34 cellular contexts compared by ENCODE assay signal in genomic region chr11:57054782-57055181, GRCh38.
"Had no signal": no experiment of that assay in that cellular context is flagged by ENCODE, and none has a peak within 500 bp of the region (broad histone marks: within the 10 kb centered on the region; RNA-seq: fewer than 3 reads in every experiment).

No MANE protein-coding gene starts in this region.

- H3K9me3 ChIP-seq: ascending aorta had no signal

- H3K27me3 ChIP-seq: ascending aorta, cardiac muscle cell had no signal

- H3K4me1 Mint-ChIP-seq: activated B cell treated with CpG ODN at 0.5 μM for 24 hours; activated CD4-positive, alpha-beta T cell treated with anti-CD3 and anti-CD28 coated beads, Interleukin-2, amount 10 ng/mL, durations not matched to agents 24 days and 14 days; activated naive CD4-positive, alpha-beta T cell treated with anti-CD3 and anti-CD28 coated beads, Interleukin-2, amount 10 ng/mL, durations not matched to agents 7 days and 5 days; activated naive CD4-positive, alpha-beta T cell treated with anti-CD3 and anti-CD28 coated beads, Interleukin-2, amount 50 U/mL, for 24 hours; activated naive CD8-positive, alpha-beta T cell treated with anti-CD3 and anti-CD28 coated beads, Interleukin-2, amount 10 ng/mL, durations not matched to agents 7 days and 5 days; activated naive CD8-positive, alpha-beta T cell treated with anti-CD3 and anti-CD28 coated beads, Interleukin-2, amount 50 U/mL, for 24 hours; activated T-helper 17 cell treated with anti-CD3 and anti-CD28 coated beads, Interleukin-2, amount 50 U/mL, for 72 hours; brain; central memory CD8-positive, alpha-beta T cell had no signal

- H3K36me3 ChIP-seq: ascending aorta, cardiac muscle cell had no signal

- H3K27me3 Mint-ChIP-seq: activated B cell treated with CpG ODN at 0.5 μM for 24 hours; activated CD4-positive, alpha-beta memory T cell treated with anti-CD3 and anti-CD28 coated beads for 36 hours; activated CD4-positive, alpha-beta T cell treated with anti-CD3 and anti-CD28 coated beads, Interleukin-2, amount 10 ng/mL, durations not matched to agents 24 days and 14 days; activated CD8-positive, alpha-beta T cell treated with anti-CD3 and anti-CD28 coated beads for 36 hours; activated naive CD4-positive, alpha-beta T cell treated with anti-CD3 and anti-CD28 coated beads, Interleukin-2, amount 10 ng/mL, durations not matched to agents 7 days and 5 days; activated naive CD8-positive, alpha-beta T cell; activated naive CD8-positive, alpha-beta T cell treated with anti-CD3 and anti-CD28 coated beads, Interleukin-2, amount 10 ng/mL, durations not matched to agents 7 days and 5 days; activated naive CD8-positive, alpha-beta T cell treated with anti-CD3 and anti-CD28 coated beads, Interleukin-2, amount 50 U/mL, for 24 hours; activated T-helper 17 cell treated with anti-CD3 and anti-CD28 coated beads, Interleukin-2, amount 50 U/mL, for 72 hours; central memory CD8-positive, alpha-beta T cell had no signal

- DNase-seq: activated B cell treated with CpG ODN at 0.5 μM for 24 hours; activated CD4-positive, alpha-beta memory T cell treated with anti-CD3 and anti-CD28 coated beads for 36 hours; activated CD4-positive, alpha-beta T cell treated with anti-CD3 and anti-CD28 coated beads for 4 hours; activated CD4-positive, alpha-beta T cell treated with anti-CD3 and anti-CD28 coated beads, Interleukin-2, amount 10 ng/mL, durations not matched to agents 24 days and 14 days; activated CD4-positive, alpha-beta T cell treated with anti-CD3 and anti-CD28 coated beads, Interleukin-2, amount 50 U/mL, for 1 hour; activated CD4-positive, alpha-beta T cell treated with anti-CD3 and anti-CD28 coated beads, Interleukin-2, amount 50 U/mL, for 4 hours; activated CD4-positive, CD25-positive, alpha-beta regulatory T cell treated with anti-CD3 and anti-CD28 coated beads, Interleukin-2, amount 50 U/mL, for 72 hours; activated CD8-positive, alpha-beta memory T cell treated with anti-CD3 and anti-CD28 coated beads, Interleukin-2, amount 50 U/mL, for 4 hours; activated CD8-positive, alpha-beta T cell treated with anti-CD3 and anti-CD28 coated beads for 36 hours; activated effector memory CD4-positive, alpha-beta T cell treated with anti-CD3 and anti-CD28 coated beads, Interleukin-2, amount 50 U/mL, for 16 hours; activated naive CD4-positive, alpha-beta T cell treated with anti-CD3 and anti-CD28 coated beads, Interleukin-2, amount 10 ng/mL, durations not matched to agents 7 days and 5 days; activated naive CD4-positive, alpha-beta T cell treated with Interleukin-2 at 50 U/mL for 16 hours; activated naive CD8-positive, alpha-beta T cell treated with anti-CD3 and anti-CD28 coated beads, Interleukin-2, amount 10 ng/mL, durations not matched to agents 7 days and 5 days; activated naive CD8-positive, alpha-beta T cell treated with anti-CD3 and anti-CD28 coated beads, Interleukin-2, amount 50 U/mL, for 24 hours; activated T-cell treated with anti-CD3 and anti-CD28 coated beads for 4 hours; activated T-cell treated with anti-CD3 and anti-CD28 coated beads, Interleukin-2, amount 50 U/mL, for 1 hour; activated T-cell treated with anti-CD3 and anti-CD28 coated beads, Interleukin-2, amount 50 U/mL, for 4 hours; activated T-cell treated with anti-CD3 and anti-CD28 coated beads, Interleukin-2, amount 50 U/mL, for 72 hours; amygdala; anterior cingulate cortex; caudate nucleus; cerebellar nuclear complex; T-helper 2 cell; T-helper 9 cell had no signal

- ATAC-seq: activated CD8-positive, alpha-beta T cell treated with anti-CD3 and anti-CD28 coated beads for 36 hours; activated naive CD8-positive, alpha-beta T cell treated with anti-CD3 and anti-CD28 coated beads, Interleukin-2, amount 50 U/mL, for 24 hours; activated T-cell treated with anti-CD3 and anti-CD28 coated beads, Interleukin-2, amount 50 U/mL, for 4 hours; activated T-cell treated with anti-CD3 and anti-CD28 coated beads, Interleukin-2, amount 50 U/mL, for 72 hours; activated T-helper 17 cell treated with anti-CD3 and anti-CD28 coated beads, Interleukin-2, amount 50 U/mL, for 72 hours had no signal

- H3K27ac ChIP-seq: ascending aorta, cardiac muscle cell, VCaP had no signal

- H3K4me3 ChIP-seq: ascending aorta, cardiac muscle cell had no signal

- H3K27ac Mint-ChIP-seq: activated B cell treated with CpG ODN at 0.5 μM for 24 hours; activated CD4-positive, alpha-beta memory T cell treated with anti-CD3 and anti-CD28 coated beads for 36 hours; activated CD4-positive, alpha-beta T cell treated with anti-CD3 and anti-CD28 coated beads, Interleukin-2, amount 10 ng/mL, durations not matched to agents 24 days and 14 days; activated CD8-positive, alpha-beta T cell treated with anti-CD3 and anti-CD28 coated beads for 36 hours; activated naive CD4-positive, alpha-beta T cell treated with anti-CD3 and anti-CD28 coated beads, Interleukin-2, amount 10 ng/mL, durations not matched to agents 7 days and 5 days; activated naive CD4-positive, alpha-beta T cell treated with anti-CD3 and anti-CD28 coated beads, Interleukin-2, amount 50 U/mL, for 24 hours; activated naive CD8-positive, alpha-beta T cell; activated naive CD8-positive, alpha-beta T cell treated with anti-CD3 and anti-CD28 coated beads, Interleukin-2, amount 10 ng/mL, durations not matched to agents 7 days and 5 days; activated naive CD8-positive, alpha-beta T cell treated with anti-CD3 and anti-CD28 coated beads, Interleukin-2, amount 50 U/mL, for 24 hours; activated T-cell treated with anti-CD3 and anti-CD28 coated beads, Interleukin-2, amount 50 U/mL, for 72 hours; activated T-helper 1 cell treated with anti-CD3 and anti-CD28 coated beads, Interleukin-12 subunit alpha, Interleukin-12 subunit beta, Interleukin-2, Interleukin-4 antibody, amounts not matched to agents 30 ng/mL and 10 ng/mL and 1 ng/mL, durations not matched to agents 14 hours and 24 hours and 36 hours; activated T-helper 17 cell treated with anti-CD3 and anti-CD28 coated beads, Interleukin-2, amount 50 U/mL, for 72 hours; brain; T-helper 2 cell treated with Interferon-gamma antibody and Interleukin-4, amounts not matched to agents 5 μg/mL and 100 μg/mL, for 36 hours had no signal

- H3K36me3 Mint-ChIP-seq: activated CD4-positive, alpha-beta memory T cell treated with anti-CD3 and anti-CD28 coated beads for 36 hours; activated naive CD4-positive, alpha-beta T cell treated with anti-CD3 and anti-CD28 coated beads, Interleukin-2, amount 10 ng/mL, durations not matched to agents 7 days and 5 days; activated naive CD4-positive, alpha-beta T cell treated with anti-CD3 and anti-CD28 coated beads, Interleukin-2, amount 50 U/mL, for 24 hours; activated naive CD8-positive, alpha-beta T cell; activated naive CD8-positive, alpha-beta T cell treated with anti-CD3 and anti-CD28 coated beads, Interleukin-2, amount 10 ng/mL, durations not matched to agents 7 days and 5 days; brain had no signal

- H3K4me3 Mint-ChIP-seq: activated B cell treated with CpG ODN at 0.5 μM for 24 hours; activated CD4-positive, alpha-beta memory T cell treated with anti-CD3 and anti-CD28 coated beads for 36 hours; activated CD4-positive, alpha-beta T cell treated with anti-CD3 and anti-CD28 coated beads, Interleukin-2, amount 10 ng/mL, durations not matched to agents 24 days and 14 days; activated CD8-positive, alpha-beta T cell treated with anti-CD3 and anti-CD28 coated beads for 36 hours; activated naive CD4-positive, alpha-beta T cell treated with anti-CD3 and anti-CD28 coated beads, Interleukin-2, amount 10 ng/mL, durations not matched to agents 7 days and 5 days; activated naive CD4-positive, alpha-beta T cell treated with anti-CD3 and anti-CD28 coated beads, Interleukin-2, amount 50 U/mL, for 24 hours; activated naive CD8-positive, alpha-beta T cell; activated naive CD8-positive, alpha-beta T cell treated with anti-CD3 and anti-CD28 coated beads, Interleukin-2, amount 10 ng/mL, durations not matched to agents 7 days and 5 days; activated naive CD8-positive, alpha-beta T cell treated with anti-CD3 and anti-CD28 coated beads, Interleukin-2, amount 50 U/mL, for 24 hours; activated T-cell treated with anti-CD3 and anti-CD28 coated beads, Interleukin-2, amount 50 U/mL, for 4 hours; activated T-cell treated with anti-CD3 and anti-CD28 coated beads, Interleukin-2, amount 50 U/mL, for 72 hours; activated T-helper 1 cell treated with anti-CD3 and anti-CD28 coated beads, Interleukin-12 subunit alpha, Interleukin-12 subunit beta, Interleukin-2, Interleukin-4 antibody, amounts not matched to agents 30 ng/mL and 10 ng/mL and 1 ng/mL, durations not matched to agents 14 hours and 24 hours and 36 hours; activated T-helper 17 cell treated with anti-CD3 and anti-CD28 coated beads, Interleukin-2, amount 50 U/mL, for 72 hours; brain; central memory CD8-positive, alpha-beta T cell; T-helper 2 cell treated with Interferon-gamma antibody and Interleukin-4, amounts not matched to agents 5 μg/mL and 100 μg/mL, for 36 hours had no signal

- H3K4me1 ChIP-seq: ascending aorta had no signal
